In the genomic region with DNA sequence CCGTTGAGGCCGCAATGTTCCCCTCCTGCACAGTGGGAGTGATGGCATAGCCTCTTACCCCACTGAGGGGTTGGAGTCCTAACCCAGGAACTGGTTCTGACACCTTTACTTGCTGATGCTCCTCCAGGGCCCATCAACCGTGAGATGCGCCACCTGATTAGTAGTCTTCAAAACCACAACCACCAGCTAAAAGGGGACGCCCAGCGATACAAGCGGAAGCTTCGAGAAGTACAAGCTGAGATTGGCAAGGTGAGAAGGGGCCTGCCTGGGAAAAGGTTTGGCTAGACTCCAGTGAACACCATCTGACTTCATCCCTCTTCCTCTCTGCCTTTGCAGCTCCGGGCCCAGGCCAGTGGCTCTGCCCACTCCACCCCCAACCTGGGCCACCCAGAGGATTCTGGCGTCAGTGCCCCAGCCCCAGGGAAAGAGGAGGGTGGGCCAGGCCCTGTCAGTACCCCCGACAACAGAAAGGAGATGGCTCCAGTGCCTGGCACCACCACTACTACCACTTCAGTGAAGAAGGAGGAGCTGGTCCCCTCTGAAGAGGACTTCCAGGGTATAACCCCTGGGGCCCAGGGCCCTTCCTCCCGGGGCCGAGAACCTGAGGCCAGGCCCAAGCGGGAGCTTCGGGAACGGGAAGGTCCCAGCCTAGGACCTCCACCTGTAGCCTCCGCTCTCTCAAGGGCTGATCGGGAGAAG, we compare ENCODE assay signal across 14 cellular contexts. TPM values are rescaled to one million over a fixed set of nuclear protein-coding genes. Genes with fewer than 3 reads are reported as not detected.
DNase-seq lines count a peak whose midpoint lies in the region; ATAC-seq lines count a peak whose summit lies in the region.
"Had no signal": no experiment of that assay in that cellular context is flagged by ENCODE, and none has a peak within 500 bp of the region (broad histone marks: within the 10 kb centered on the region; RNA-seq: fewer than 3 reads in every experiment).

No MANE protein-coding gene starts in this region.

- H3K4me3 Mint-ChIP-seq in central memory CD8-positive, alpha-beta T cell = peak overlapping the region; percentile 38
- H3K4me3 Mint-ChIP-seq in naive B cell = no peak overlapping the region
- H3K4me3 Mint-ChIP-seq: neural crest cell; stimulated activated naive B cell treated with anti-CD40 and anti-IgM and Interleukin-4, amounts not matched to agents 10 μg/mL and 1 μg/mL and 100 μg/mL, for 72 hours had no signal

- peaks cover 50% of the 10 kb centered on the region for H3K4me1 Mint-ChIP-seq in central memory CD8-positive, alpha-beta T cell
- H3K4me1 Mint-ChIP-seq in naive B cell = peaks cover 17 to 24% (median 22%) of the 10 kb centered on the region in 3 donors

- peak in 1 of 2 donors; percentile 74 for DNase-seq in central memory CD8-positive, alpha-beta T cell (ENCODE audit: low spot score in 2 of 2)
- no peak for DNase-seq in naive B cell
- no peak for DNase-seq in HuH-7.5 (ENCODE audit: low spot score)
- DNase-seq: activated CD4-positive, CD25-positive, alpha-beta regulatory T cell treated with anti-CD3 and anti-CD28 coated beads, Interleukin-2, amount 50 U/mL, for 72 hours; activated naive CD4-positive, alpha-beta T cell treated with Interleukin-2 at 50 U/mL for 16 hours; Calu3; NCI-H1930; stimulated activated naive B cell treated with anti-CD40 and anti-IgM and Interleukin-4, amounts not matched to agents 10 μg/mL and 1 μg/mL and 100 μg/mL, for 72 hours; tibial artery had no signal

- no peaks in the 10 kb centered on the region for H3K9me3 Mint-ChIP-seq in central memory CD8-positive, alpha-beta T cell
- H3K9me3 Mint-ChIP-seq in naive B cell = no peaks in the 10 kb centered on the region
- H3K9me3 Mint-ChIP-seq: neural crest cell; stimulated activated naive B cell treated with anti-CD40 and anti-IgM and Interleukin-4, amounts not matched to agents 10 μg/mL and 1 μg/mL and 100 μg/mL, for 72 hours had no signal

- peak overlapping the region; percentile 75 for H3K27ac Mint-ChIP-seq in central memory CD8-positive, alpha-beta T cell (ENCODE audit: low read depth)
- H3K27ac Mint-ChIP-seq in naive B cell = no peak overlapping the region

- peaks cover 58% of the 10 kb centered on the region for H3K36me3 Mint-ChIP-seq in central memory CD8-positive, alpha-beta T cell (ENCODE audit: insufficient read depth)
- peaks cover 17 to 30% of the 10 kb centered on the region in 2 donors for H3K36me3 Mint-ChIP-seq in naive B cell

- no peaks in the 10 kb centered on the region for H3K27me3 Mint-ChIP-seq in central memory CD8-positive, alpha-beta T cell
- no peaks in the 10 kb centered on the region for H3K27me3 Mint-ChIP-seq in naive B cell
- H3K27me3 Mint-ChIP-seq: stimulated activated naive B cell treated with anti-CD40 and anti-IgM and Interleukin-4, amounts not matched to agents 10 μg/mL and 1 μg/mL and 100 μg/mL, for 72 hours had no signal

- ATAC-seq in HG02610 (IDR thresholded peaks at IDR 0.05; ENCODE audit: unreplicated experiment) (peak; percentile 42), naive B cell (ENCODE audit: low read depth in 2 of 2) (peak; percentile 66 to 79), GM19455 (IDR thresholded peaks at IDR 0.05; ENCODE audit: unreplicated experiment) (no peak), HG02798 (IDR thresholded peaks at IDR 0.05; ENCODE audit: poor library complexity, unreplicated experiment) (no peak)
- ATAC-seq in central memory CD8-positive, alpha-beta T cell (replicated peaks; ENCODE audit: extremely low read depth, poor library complexity, severe bottlenecking) = peak; percentile 99
- ATAC-seq: gastrocnemius medialis had no signal

RNA-seq across cellular contexts. Expression of a gene that starts 5.8 kb away (rescaled TPM):
- polyA plus RNA-seq in naive B cell (ENCODE audit: low read depth in 6 of 6) = 10 to 100 TPM; 15.0 to 51.6 (median 28.8) TPM

RNA-seq across cellular contexts. Expression of a gene that starts 6.1 kb away (rescaled TPM):
- polyA plus RNA-seq in naive B cell (ENCODE audit: low read depth in 6 of 6) = under 1 TPM; 0.16 to 0.88 (median 0.62) TPM

RNA-seq across cellular contexts. Expression of a gene that starts 19.1 kb away (rescaled TPM):
- 1 to 10 TPM in 1 of 6 donors, under 1 TPM in 4, not detected in 1; 0.23 to 1.4 (median 0.45) TPM for polyA plus RNA-seq in naive B cell (ENCODE audit: low read depth in 6 of 6)

RNA-seq across cellular contexts. Expression of a gene that starts 19.7 kb away (rescaled TPM):
- 10 to 100 TPM; 24.7 to 43.9 (median 29.8) TPM for polyA plus RNA-seq in naive B cell (ENCODE audit: low read depth in 6 of 6)

Comparison
In these comparisons a context has a peak if more than half of its experiments do, and no peak if none do; other contexts are left out.
1. ATAC-seq: peak in HG02610 (single experiment), central memory CD8-positive, alpha-beta T cell (single experiment) and naive B cell (2 of 2); none in GM19455 (single experiment) and HG02798 (single experiment).